8 cellular contexts compared by ENCODE assay signal in the genomic region with DNA sequence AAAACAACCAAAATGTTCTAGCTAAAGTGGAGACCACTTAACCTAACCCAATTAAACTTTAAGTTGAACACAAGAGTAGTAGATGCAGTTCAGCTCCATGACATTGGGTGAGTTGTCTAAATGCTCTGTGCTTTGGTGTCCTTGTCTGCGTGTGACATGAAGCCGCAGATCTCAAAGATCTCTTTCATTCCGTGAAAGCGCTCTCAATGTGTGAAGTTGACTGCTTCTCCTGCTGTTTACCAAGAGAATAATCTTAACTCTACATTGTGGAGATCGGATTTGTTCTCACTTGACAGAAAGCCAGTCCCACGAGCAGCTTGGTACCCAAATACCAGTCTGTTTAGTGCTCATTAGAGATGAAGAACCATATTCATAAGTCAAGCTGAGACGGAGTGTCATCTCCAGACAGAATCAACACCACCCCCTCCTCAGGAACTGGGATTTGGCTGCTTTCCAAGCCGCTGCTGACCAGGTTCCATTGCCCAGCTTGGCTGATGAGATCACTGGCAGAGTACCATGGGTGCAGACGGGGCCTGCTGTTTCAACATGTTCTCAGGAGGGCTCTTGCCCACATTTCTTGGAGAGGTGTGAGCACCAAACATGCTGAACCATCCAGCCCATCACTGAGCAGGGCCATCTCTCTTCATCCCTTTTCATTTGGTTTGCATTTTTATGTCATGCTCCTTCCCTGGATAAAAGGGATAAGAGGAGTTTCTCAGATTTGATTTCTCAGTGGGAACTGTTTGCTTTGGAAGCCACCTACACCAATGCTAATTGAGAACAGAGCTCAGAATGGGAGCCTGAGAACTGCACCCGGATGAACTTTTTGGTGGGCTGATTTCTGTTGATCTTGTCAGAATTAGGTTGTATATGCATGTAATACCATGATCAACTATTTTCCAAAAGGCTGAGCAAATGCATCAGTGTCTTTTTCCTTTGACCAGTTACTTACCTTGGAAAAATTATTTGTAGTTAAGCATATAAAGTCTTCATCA.
DNase-seq lines count a peak whose midpoint lies in the region; ATAC-seq, FAIRE-seq and TF ChIP-seq lines count a peak whose summit lies in the region.

No MANE protein-coding gene starts in this region.

- peak; percentile 38 for DNase-seq in M059J (ENCODE audit: low read depth)
- peak; percentile 22 to 81 for DNase-seq in ascending aorta (ENCODE audit: low spot score in 2 of 2)
- peak; percentile 82 for DNase-seq in superior temporal gyrus (ENCODE audit: extremely low spot score)
- no peak for DNase-seq in stimulated activated CD4-positive, alpha-beta T cell treated with anti-CD3 and anti-CD28 coated beads, Interleukin-12 subunit alpha, Interleukin-12 subunit beta, amount 100 ng/mL, for 4 hours
- DNase-seq in activated CD4-positive, alpha-beta T cell treated with anti-CD3 and anti-CD28 coated beads for 48 hours, result no peak
- no peak for DNase-seq in GM12892 (ENCODE audit: insufficient read length)
- no peak for DNase-seq in natural killer cell

- peak overlapping the region; percentile 70; the same call in 1 of the 2 replicates for H3K9ac ChIP-seq in iPS-20b (ENCODE audit: low read depth, low read length)

- peaks cover 19 to 59% of the 10 kb centered on the region in 2 donors for H3K4me1 ChIP-seq in ascending aorta
- peaks cover 16% of the 10 kb centered on the region for H3K4me1 ChIP-seq in iPS-20b (ENCODE audit: insufficient read depth, low read length)

- H3K27ac ChIP-seq in ascending aorta (peak overlapping the region; percentile 77 to 85), iPS-20b (ENCODE audit: low read length) (no peak overlapping the region)

- TF ChIP-seq CTCF in ascending aorta (IDR thresholded peaks at IDR 0.05) (no peak), natural killer cell (IDR thresholded peaks at IDR 0.05) (no peak)

- H3K27me3 Mint-ChIP-seq in natural killer cell (ENCODE audit: low read depth in 2 of 2), result peaks cover 16 to 17% of the 10 kb centered on the region in 2 donors

- no peak for TF ChIP-seq POLR2A in GM12892 (IDR thresholded peaks at IDR 0.05; ENCODE audit: low read depth, low read length)

- no peak for ATAC-seq in natural killer cell

- no peaks in the 10 kb centered on the region for H3K4me1 Mint-ChIP-seq in natural killer cell

- peaks cover 0 to 4% of the 10 kb centered on the region in 2 donors for H3K9me3 ChIP-seq in ascending aorta
- H3K9me3 ChIP-seq in iPS-20b (ENCODE audit: insufficient read depth, low read depth, low read length), result peaks cover 8% of the 10 kb centered on the region; the same call in 1 of the 2 replicates

- H3K4me3 ChIP-seq in ascending aorta (peak overlapping the region; percentile 48 to 59), iPS-20b (ENCODE audit: low read length) (peak overlapping the region; percentile 72)

- intact Hi-C loops in ascending aorta (cut with DNase I) (no loop called here), natural killer cell (cut with micrococcal nuclease) (no loop called here)

- no peak overlapping the region for H3K4me3 Mint-ChIP-seq in natural killer cell

- no peak for FAIRE-seq in GM12892 (lab: Jason Lieb, UNC)

- H3K27ac Mint-ChIP-seq in natural killer cell, result no peak overlapping the region

- H3K36me3 Mint-ChIP-seq in natural killer cell, result no peaks in the 10 kb centered on the region

- no peaks in the 10 kb centered on the region for H3K27me3 ChIP-seq in ascending aorta
- no peaks in the 10 kb centered on the region for H3K27me3 ChIP-seq in iPS-20b (ENCODE audit: insufficient read depth, low read length)

- no peaks in the 10 kb centered on the region for H3K36me3 ChIP-seq in ascending aorta
- peaks cover 4% of the 10 kb centered on the region; the same call in 1 of the 2 replicates for H3K36me3 ChIP-seq in iPS-20b (ENCODE audit: insufficient read depth, low read depth, low read length)

- no peaks in the 10 kb centered on the region for H3K9me3 Mint-ChIP-seq in natural killer cell

Comparison
In these comparisons a context has a peak if more than half of its experiments do, and no peak if none do; other contexts are left out.
1. DNase-seq: peak in M059J (single experiment), ascending aorta (2 of 2) and superior temporal gyrus (single experiment); none in stimulated activated CD4-positive, alpha-beta T cell treated with anti-CD3 and anti-CD28 coated beads, Interleukin-12 subunit alpha, Interleukin-12 subunit beta, amount 100 ng/mL, for 4 hours (single experiment), activated CD4-positive, alpha-beta T cell treated with anti-CD3 and anti-CD28 coated beads for 48 hours (single experiment), GM12892 (single experiment) and natural killer cell (single experiment).